In the genomic region with DNA sequence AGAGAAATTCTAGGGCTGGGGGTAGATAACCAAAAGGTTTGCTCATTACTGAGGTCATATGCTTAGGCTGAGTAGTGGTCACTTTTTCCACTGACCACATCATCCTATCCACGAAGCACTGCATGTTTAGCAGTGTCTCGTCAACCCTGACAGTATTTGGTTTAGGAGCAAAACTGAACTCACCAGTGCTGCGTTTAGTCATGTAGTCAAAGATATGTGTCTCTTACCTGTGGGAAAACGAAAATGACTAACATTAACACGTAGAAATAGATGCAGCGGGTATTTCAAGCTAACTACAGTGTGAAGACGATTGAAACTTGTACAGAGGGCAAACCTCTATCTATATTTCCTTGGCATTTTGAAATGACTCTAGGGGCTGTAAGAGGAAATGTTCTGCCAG, we compare ENCODE assay signal across 22 cellular contexts. TPM values are rescaled to one million over a fixed set of nuclear protein-coding genes. Genes with fewer than 3 reads are reported as not detected.
DNase-seq lines count a peak whose midpoint lies in the region; ATAC-seq and TF ChIP-seq lines count a peak whose summit lies in the region.
"Had no signal": no experiment of that assay in that cellular context is flagged by ENCODE, and none has a peak within 500 bp of the region (broad histone marks: within the 10 kb centered on the region; RNA-seq: fewer than 3 reads in every experiment).

No MANE protein-coding gene starts in this region.

- DNase-seq in activated T-cell treated with anti-CD3 and anti-CD28 coated beads, Interleukin-2, amount 50 U/mL, for 24 hours: no peak
- DNase-seq in activated T-cell treated with anti-CD3 and anti-CD28 coated beads for 4 hours (no peak), immature natural killer cell (no peak), mesothelial cell of epicardium (ENCODE audit: low spot score in 2 of 2, unreplicated experiment in 2 of 2) (no peak)
- no peak for DNase-seq in stimulated activated naive CD8-positive, alpha-beta T cell treated with anti-CD3 and anti-CD28 coated beads, Interleukin-15, Interleukin-2, amounts not matched to agents 100 U/mL and 50 U/mL, for 24 hours
- no peak for DNase-seq in effector CD4-positive, alpha-beta T cell
- DNase-seq: activated CD4-positive, CD25-positive, alpha-beta regulatory T cell; activated naive CD4-positive, alpha-beta T cell treated with anti-CD3 and anti-CD28 coated beads, Interleukin-2, amount 10 ng/mL, durations not matched to agents 7 days and 5 days; aorta; DND-41; foreskin fibroblast; Kasumi-1; midbrain; NCI-H187 treated with DMSO at 0.1 percent for 48 hours; NCI-H748 treated with DMSO at 0.1 percent for 48 hours; pancreas; spleen had no signal

- H3K27me3 Mint-ChIP-seq in activated T-cell treated with anti-CD3 and anti-CD28 coated beads, Interleukin-2, amount 50 U/mL, for 24 hours: no peaks in the 10 kb centered on the region
- no peaks in the 10 kb centered on the region for H3K27me3 Mint-ChIP-seq in activated T-helper 17 cell treated with anti-CD3 and anti-CD28 coated beads, Interleukin-2, amount 50 U/mL, for 72 hours
- H3K27me3 Mint-ChIP-seq in immature natural killer cell (ENCODE audit: low read depth in 3 of 3): no peaks in the 10 kb centered on the region
- H3K27me3 Mint-ChIP-seq in mesothelial cell of epicardium (ENCODE audit: low read depth): peaks cover 25% of the 10 kb centered on the region
- H3K27me3 Mint-ChIP-seq: activated naive CD4-positive, alpha-beta T cell treated with anti-CD3 and anti-CD28 coated beads, Interleukin-2, amount 10 ng/mL, durations not matched to agents 7 days and 5 days; central memory CD8-positive, alpha-beta T cell; natural killer cell treated with Interleukin-12 subunit alpha and Interleukin-12 subunit beta and Interleukin-15 and Interleukin-18, amount 100 ng/mL, for 72 hours had no signal

- no peak overlapping the region for H3K4me3 Mint-ChIP-seq in activated T-cell treated with anti-CD3 and anti-CD28 coated beads, Interleukin-2, amount 50 U/mL, for 24 hours
- H3K4me3 Mint-ChIP-seq in activated T-helper 17 cell treated with anti-CD3 and anti-CD28 coated beads, Interleukin-2, amount 50 U/mL, for 72 hours: peak overlapping the region; percentile 42
- no peak overlapping the region for H3K4me3 Mint-ChIP-seq in immature natural killer cell
- no peak overlapping the region for H3K4me3 Mint-ChIP-seq in mesothelial cell of epicardium
- H3K4me3 Mint-ChIP-seq: activated naive CD4-positive, alpha-beta T cell treated with anti-CD3 and anti-CD28 coated beads, Interleukin-2, amount 10 ng/mL, durations not matched to agents 7 days and 5 days; central memory CD8-positive, alpha-beta T cell; natural killer cell treated with Interleukin-12 subunit alpha and Interleukin-12 subunit beta and Interleukin-15 and Interleukin-18, amount 100 ng/mL, for 72 hours had no signal

- TF ChIP-seq CTCF in mesothelial cell of epicardium (IDR thresholded peaks at IDR 0.05; ENCODE audit: unreplicated experiment): no peak

- peaks cover 95% of the 10 kb centered on the region for H3K36me3 Mint-ChIP-seq in activated T-cell treated with anti-CD3 and anti-CD28 coated beads, Interleukin-2, amount 50 U/mL, for 24 hours (ENCODE audit: low read depth)
- H3K36me3 Mint-ChIP-seq in activated T-helper 17 cell treated with anti-CD3 and anti-CD28 coated beads, Interleukin-2, amount 50 U/mL, for 72 hours (ENCODE audit: low read depth): peaks cover 98% of the 10 kb centered on the region
- H3K36me3 Mint-ChIP-seq in immature natural killer cell (peaks cover 21 to 46% (median 35%) of the 10 kb centered on the region in 3 donors), mesothelial cell of epicardium (peaks cover 63% of the 10 kb centered on the region)

- ATAC-seq in HG03108 (IDR thresholded peaks at IDR 0.05; ENCODE audit: unreplicated experiment): peak; percentile 42
- peak; percentile 88 for ATAC-seq in activated T-helper 17 cell treated with anti-CD3 and anti-CD28 coated beads, Interleukin-2, amount 50 U/mL, for 72 hours (replicated peaks)
- ATAC-seq in stimulated activated naive CD8-positive, alpha-beta T cell treated with anti-CD3 and anti-CD28 coated beads, Interleukin-15, Interleukin-2, amounts not matched to agents 100 U/mL and 50 U/mL, for 24 hours: peak; percentile 86
- ATAC-seq: left lobe of liver, pancreas had no signal

- peaks cover 24% of the 10 kb centered on the region for H3K4me1 Mint-ChIP-seq in activated T-cell treated with anti-CD3 and anti-CD28 coated beads, Interleukin-2, amount 50 U/mL, for 24 hours (ENCODE audit: low read depth)
- peaks cover 10% of the 10 kb centered on the region for H3K4me1 Mint-ChIP-seq in activated T-helper 17 cell treated with anti-CD3 and anti-CD28 coated beads, Interleukin-2, amount 50 U/mL, for 72 hours
- H3K4me1 Mint-ChIP-seq in immature natural killer cell: no peaks in the 10 kb centered on the region
- peaks cover 5% of the 10 kb centered on the region for H3K4me1 Mint-ChIP-seq in mesothelial cell of epicardium
- H3K4me1 Mint-ChIP-seq: activated naive CD4-positive, alpha-beta T cell treated with anti-CD3 and anti-CD28 coated beads, Interleukin-2, amount 10 ng/mL, durations not matched to agents 7 days and 5 days; central memory CD8-positive, alpha-beta T cell had no signal

- no peaks in the 10 kb centered on the region for H3K9me3 Mint-ChIP-seq in activated T-cell treated with anti-CD3 and anti-CD28 coated beads, Interleukin-2, amount 50 U/mL, for 24 hours
- no peaks in the 10 kb centered on the region for H3K9me3 Mint-ChIP-seq in activated T-helper 17 cell treated with anti-CD3 and anti-CD28 coated beads, Interleukin-2, amount 50 U/mL, for 72 hours
- H3K9me3 Mint-ChIP-seq in immature natural killer cell: no peaks in the 10 kb centered on the region
- H3K9me3 Mint-ChIP-seq in mesothelial cell of epicardium: no peaks in the 10 kb centered on the region
- H3K9me3 Mint-ChIP-seq: activated naive CD4-positive, alpha-beta T cell treated with anti-CD3 and anti-CD28 coated beads, Interleukin-2, amount 10 ng/mL, durations not matched to agents 7 days and 5 days; central memory CD8-positive, alpha-beta T cell; natural killer cell treated with Interleukin-12 subunit alpha and Interleukin-12 subunit beta and Interleukin-15 and Interleukin-18, amount 100 ng/mL, for 72 hours had no signal

- H3K27ac Mint-ChIP-seq in activated T-cell treated with anti-CD3 and anti-CD28 coated beads, Interleukin-2, amount 50 U/mL, for 24 hours: peak overlapping the region; percentile 84
- peak overlapping the region; percentile 82 for H3K27ac Mint-ChIP-seq in activated T-helper 17 cell treated with anti-CD3 and anti-CD28 coated beads, Interleukin-2, amount 50 U/mL, for 72 hours
- H3K27ac Mint-ChIP-seq in immature natural killer cell (no peak overlapping the region), mesothelial cell of epicardium (no peak overlapping the region)
- H3K27ac Mint-ChIP-seq: activated naive CD4-positive, alpha-beta T cell treated with anti-CD3 and anti-CD28 coated beads, Interleukin-2, amount 10 ng/mL, durations not matched to agents 7 days and 5 days had no signal

RNA-seq across cellular contexts. Expression of gene MTHFD1, which starts 34.6 kb away (rescaled TPM):
- total RNA-seq in activated T-helper 17 cell treated with anti-CD3 and anti-CD28 coated beads, Interleukin-2, amount 50 U/mL, for 72 hours: 100 to 1,000 TPM; 142 to 282 TPM
- polyA plus RNA-seq in immature natural killer cell: 10 to 100 TPM; 28.0 to 49.0 (median 42.7) TPM
- 43.3 to 48.6 TPM (median 46.6 TPM) in 3 replicates for total RNA-seq in mesothelial cell of epicardium

RNA-seq across cellular contexts. Expression of gene AKAP5, which starts 42.5 kb away (rescaled TPM):
- 1 to 10 TPM in 1 of 2 donors, under 1 TPM in 1; 0.82 to 1.0 TPM for total RNA-seq in activated T-helper 17 cell treated with anti-CD3 and anti-CD28 coated beads, Interleukin-2, amount 50 U/mL, for 72 hours
- polyA plus RNA-seq in immature natural killer cell: 1 to 10 TPM; 1.5 to 5.8 (median 4.2) TPM
- total RNA-seq in mesothelial cell of epicardium: 2.0 to 2.1 TPM (median 2.1 TPM) in 3 replicates

Comparison
In these comparisons a context has a peak if more than half of its experiments do, and no peak if none do; other contexts are left out.
1. H3K27ac Mint-ChIP-seq: peak in activated T-cell treated with anti-CD3 and anti-CD28 coated beads, Interleukin-2, amount 50 U/mL, for 24 hours (single experiment) and activated T-helper 17 cell treated with anti-CD3 and anti-CD28 coated beads, Interleukin-2, amount 50 U/mL, for 72 hours (single experiment); none in immature natural killer cell (0 of 6) and mesothelial cell of epicardium (single experiment).
2. Peak in every context shown above with its lines, with median percentiles within 50 percentile points of each other: ATAC-seq.